18 cellular contexts compared by ENCODE assay signal in genomic region chr1:223838125-223838854, GRCh38. TPM values are rescaled to one million over a fixed set of nuclear protein-coding genes. Genes with fewer than 3 reads are reported as not detected.
A peak's percentile ranks its signal among the peaks of the same experiment; 100 is the strongest.
DNase-seq lines count a peak whose midpoint lies in the region; ATAC-seq and TF ChIP-seq lines count a peak whose summit lies in the region.
"Had no signal": no experiment of that assay in that cellular context is flagged by ENCODE, and none has a peak within 500 bp of the region (broad histone marks: within the 10 kb centered on the region; RNA-seq: fewer than 3 reads in every experiment).

No MANE protein-coding gene starts in this region.

- H3K4me3 ChIP-seq in right cardiac atrium (ENCODE audit: low read length) (no peak overlapping the region), right atrium auricular region (no peak overlapping the region), lower leg skin (ENCODE audit: low read depth, poor library complexity, severe bottlenecking) (no peak overlapping the region)
- H3K4me3 ChIP-seq: dorsolateral prefrontal cortex, ovary had no signal

- peaks cover 12% of the 10 kb centered on the region for H3K4me1 Mint-ChIP-seq in glutamatergic neuron (ENCODE audit: low read depth, unreplicated experiment)
- peaks cover 31% of the 10 kb centered on the region for H3K4me1 Mint-ChIP-seq in type B pancreatic cell (ENCODE audit: unreplicated experiment)

- H3K27me3 ChIP-seq in right cardiac atrium (ENCODE audit: control insufficient read depth, insufficient read depth) (no peaks in the 10 kb centered on the region), right atrium auricular region (no peaks in the 10 kb centered on the region)
- H3K27me3 ChIP-seq: dorsolateral prefrontal cortex, ovary had no signal

- H3K27me3 Mint-ChIP-seq in glutamatergic neuron (ENCODE audit: unreplicated experiment): no peaks in the 10 kb centered on the region
- H3K27me3 Mint-ChIP-seq in type B pancreatic cell: no peaks in the 10 kb centered on the region
- H3K27me3 Mint-ChIP-seq: activated naive CD4-positive, alpha-beta T cell treated with anti-CD3 and anti-CD28 coated beads, Interleukin-2, amount 10 ng/mL, durations not matched to agents 7 days and 5 days had no signal

- TF ChIP-seq CTCF in right atrium auricular region (IDR thresholded peaks at IDR 0.05) (no peak), glutamatergic neuron (IDR thresholded peaks at IDR 0.05; ENCODE audit: partially characterized antibody, unreplicated experiment) (no peak), type B pancreatic cell (conservative IDR thresholded peaks at IDR 0.05) (no peak), lower leg skin (IDR thresholded peaks at IDR 0.05) (no peak)

- H3K27ac ChIP-seq in right cardiac atrium (ENCODE audit: low read length) (peak overlapping the region; percentile 10), right atrium auricular region (peak overlapping the region in 1 of 2 donors; percentile 40)
- H3K27ac ChIP-seq: ovary had no signal

- H3K9me3 ChIP-seq in right cardiac atrium (ENCODE audit: control insufficient read depth, low read length): no peaks in the 10 kb centered on the region
- H3K9me3 ChIP-seq in right atrium auricular region: no peaks in the 10 kb centered on the region
- H3K9me3 ChIP-seq: ovary had no signal

- ATAC-seq in right cardiac atrium: no peak
- ATAC-seq in SK-N-SH treated with all-trans-retinoic acid at 6 μM for 48 hours: no peak
- ATAC-seq: Panc1 had no signal

- H3K9me3 Mint-ChIP-seq in glutamatergic neuron (ENCODE audit: unreplicated experiment) (no peaks in the 10 kb centered on the region), type B pancreatic cell (peaks cover 4% of the 10 kb centered on the region)
- H3K9me3 Mint-ChIP-seq: activated naive CD4-positive, alpha-beta T cell treated with anti-CD3 and anti-CD28 coated beads, Interleukin-2, amount 10 ng/mL, durations not matched to agents 7 days and 5 days had no signal

- H3K27ac Mint-ChIP-seq in glutamatergic neuron (ENCODE audit: unreplicated experiment) (no peak overlapping the region), type B pancreatic cell (peak overlapping the region; percentile 2)
- H3K27ac Mint-ChIP-seq: activated naive CD4-positive, alpha-beta T cell treated with anti-CD3 and anti-CD28 coated beads, Interleukin-2, amount 10 ng/mL, durations not matched to agents 7 days and 5 days had no signal

- H3K36me3 Mint-ChIP-seq in glutamatergic neuron (ENCODE audit: unreplicated experiment) (no peaks in the 10 kb centered on the region), type B pancreatic cell (peaks cover 5% of the 10 kb centered on the region)

- 57% methylated on average over 5 of the region's 5 CpGs for WGBS in right cardiac atrium
- WGBS in lower leg skin, 2 donors: 84 to 85% methylated on average over 5 of the region's 5 CpGs

- peak overlapping the region; percentile 3 for H3K4me3 Mint-ChIP-seq in glutamatergic neuron (ENCODE audit: unreplicated experiment)
- H3K4me3 Mint-ChIP-seq in type B pancreatic cell: peak overlapping the region; percentile 8
- H3K4me3 Mint-ChIP-seq: activated naive CD4-positive, alpha-beta T cell treated with anti-CD3 and anti-CD28 coated beads, Interleukin-2, amount 10 ng/mL, durations not matched to agents 7 days and 5 days had no signal

- intact Hi-C loops in right cardiac atrium (cut with DNase I): no loop called here
- intact Hi-C loops in lower leg skin (cut with DNase I; ENCODE audit: low total_unique reads): no loop called here

- no peak for TF ChIP-seq POLR2A in lower leg skin (IDR thresholded peaks at IDR 0.05)

- H3K36me3 ChIP-seq in right atrium auricular region: no peaks in the 10 kb centered on the region
- H3K36me3 ChIP-seq: ovary had no signal

- DNase-seq in right cardiac atrium: no peak
- DNase-seq in right atrium auricular region (ENCODE audit: low spot score): no peak
- DNase-seq in NCI-H69 (lab: John Stamatoyannopoulos, UW): peak; percentile 79
- no peak for DNase-seq in glutamatergic neuron
- no peak for DNase-seq in type B pancreatic cell (ENCODE audit: extremely low spot score, unreplicated experiment)
- DNase-seq in mucosa of gallbladder (ENCODE audit: low spot score): no peak
- DNase-seq in lower leg skin (ENCODE audit: low spot score in 2 of 2): no peak
- DNase-seq: activated CD4-positive, CD25-positive, alpha-beta regulatory T cell treated with anti-CD3 and anti-CD28 coated beads, Interleukin-2, amount 50 U/mL, for 72 hours; activated naive CD4-positive, alpha-beta T cell treated with anti-CD3 and anti-CD28 coated beads, Interleukin-2, amount 10 ng/mL, durations not matched to agents 7 days and 5 days; dorsolateral prefrontal cortex; GF-D8; NCI-H1694 treated with DMSO at 0.1 percent for 48 hours; NCI-H2227 treated with DMSO at 0.1 percent for 48 hours; ovary; stimulated activated CD4-positive, alpha-beta T cell treated with anti-CD3 and anti-CD28 coated beads, Interleukin-4, amount 100 ng/mL, for 24 hours; T-helper 9 cell had no signal

- H3K4me1 ChIP-seq in right cardiac atrium (ENCODE audit: control insufficient read depth, insufficient read depth, low read length) (peaks cover 15% of the 10 kb centered on the region), right atrium auricular region (peaks cover 0 to 82% of the 10 kb centered on the region in 2 donors)

TF ChIP-seq in SK-N-SH treated with all-trans-retinoic acid at 6 μM for 48 hours, 23 proteins besides CTCF, POLR2A, EP300 and RAD21 (continues in another document):
- TF ChIP-seq TOX (CRISPR knock-in tag; IDR thresholded peaks at IDR 0.05; ENCODE audit: borderline replicate concordance) (no peak), ARNTL (CRISPR knock-in tag; IDR thresholded peaks at IDR 0.05; ENCODE audit: borderline replicate concordance, low read depth) (no peak), ZNF70 (CRISPR knock-in tag; IDR thresholded peaks at IDR 0.05) (no peak), ZFP30 (CRISPR knock-in tag; IDR thresholded peaks at IDR 0.05) (no peak), PPARA (CRISPR knock-in tag; IDR thresholded peaks at IDR 0.05; ENCODE audit: borderline replicate concordance) (no peak), SNAI2 (CRISPR knock-in tag; IDR thresholded peaks at IDR 0.05) (no peak), OSR1 (CRISPR knock-in tag; IDR thresholded peaks at IDR 0.05) (no peak), ESRRG (CRISPR knock-in tag; IDR thresholded peaks at IDR 0.05) (no peak), TCF4 (CRISPR knock-in tag; IDR thresholded peaks at IDR 0.05; ENCODE audit: borderline replicate concordance) (no peak), ZNF565 (CRISPR knock-in tag; conservative IDR thresholded peaks at IDR 0.05; ENCODE audit: low read depth) (no peak), CSDC2 (CRISPR knock-in tag; IDR thresholded peaks at IDR 0.05) (no peak), ZFP3 (CRISPR knock-in tag; IDR thresholded peaks at IDR 0.05) (no peak), ZC3H10 (CRISPR knock-in tag; IDR thresholded peaks at IDR 0.05) (no peak), ZNF8 (CRISPR knock-in tag; IDR thresholded peaks at IDR 0.05) (no peak), ISL1 (CRISPR knock-in tag; IDR thresholded peaks at IDR 0.05) (no peak)
- TF ChIP-seq, protein P1, sequence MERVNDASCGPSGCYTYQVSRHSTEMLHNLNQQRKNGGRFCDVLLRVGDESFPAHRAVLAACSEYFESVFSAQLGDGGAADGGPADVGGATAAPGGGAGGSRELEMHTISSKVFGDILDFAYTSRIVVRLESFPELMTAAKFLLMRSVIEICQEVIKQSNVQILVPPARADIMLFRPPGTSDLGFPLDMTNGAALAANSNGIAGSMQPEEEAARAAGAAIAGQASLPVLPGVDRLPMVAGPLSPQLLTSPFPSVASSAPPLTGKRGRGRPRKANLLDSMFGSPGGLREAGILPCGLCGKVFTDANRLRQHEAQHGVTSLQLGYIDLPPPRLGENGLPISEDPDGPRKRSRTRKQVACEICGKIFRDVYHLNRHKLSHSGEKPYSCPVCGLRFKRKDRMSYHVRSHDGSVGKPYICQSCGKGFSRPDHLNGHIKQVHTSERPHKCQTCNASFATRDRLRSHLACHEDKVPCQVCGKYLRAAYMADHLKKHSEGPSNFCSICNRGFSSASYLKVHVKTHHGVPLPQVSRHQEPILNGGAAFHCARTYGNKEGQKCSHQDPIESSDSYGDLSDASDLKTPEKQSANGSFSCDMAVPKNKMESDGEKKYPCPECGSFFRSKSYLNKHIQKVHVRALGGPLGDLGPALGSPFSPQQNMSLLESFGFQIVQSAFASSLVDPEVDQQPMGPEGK (CRISPR knock-in tag; IDR thresholded peaks at IDR 0.05; ENCODE audit: borderline replicate concordance): no peak
- TF ChIP-seq, protein P2, sequence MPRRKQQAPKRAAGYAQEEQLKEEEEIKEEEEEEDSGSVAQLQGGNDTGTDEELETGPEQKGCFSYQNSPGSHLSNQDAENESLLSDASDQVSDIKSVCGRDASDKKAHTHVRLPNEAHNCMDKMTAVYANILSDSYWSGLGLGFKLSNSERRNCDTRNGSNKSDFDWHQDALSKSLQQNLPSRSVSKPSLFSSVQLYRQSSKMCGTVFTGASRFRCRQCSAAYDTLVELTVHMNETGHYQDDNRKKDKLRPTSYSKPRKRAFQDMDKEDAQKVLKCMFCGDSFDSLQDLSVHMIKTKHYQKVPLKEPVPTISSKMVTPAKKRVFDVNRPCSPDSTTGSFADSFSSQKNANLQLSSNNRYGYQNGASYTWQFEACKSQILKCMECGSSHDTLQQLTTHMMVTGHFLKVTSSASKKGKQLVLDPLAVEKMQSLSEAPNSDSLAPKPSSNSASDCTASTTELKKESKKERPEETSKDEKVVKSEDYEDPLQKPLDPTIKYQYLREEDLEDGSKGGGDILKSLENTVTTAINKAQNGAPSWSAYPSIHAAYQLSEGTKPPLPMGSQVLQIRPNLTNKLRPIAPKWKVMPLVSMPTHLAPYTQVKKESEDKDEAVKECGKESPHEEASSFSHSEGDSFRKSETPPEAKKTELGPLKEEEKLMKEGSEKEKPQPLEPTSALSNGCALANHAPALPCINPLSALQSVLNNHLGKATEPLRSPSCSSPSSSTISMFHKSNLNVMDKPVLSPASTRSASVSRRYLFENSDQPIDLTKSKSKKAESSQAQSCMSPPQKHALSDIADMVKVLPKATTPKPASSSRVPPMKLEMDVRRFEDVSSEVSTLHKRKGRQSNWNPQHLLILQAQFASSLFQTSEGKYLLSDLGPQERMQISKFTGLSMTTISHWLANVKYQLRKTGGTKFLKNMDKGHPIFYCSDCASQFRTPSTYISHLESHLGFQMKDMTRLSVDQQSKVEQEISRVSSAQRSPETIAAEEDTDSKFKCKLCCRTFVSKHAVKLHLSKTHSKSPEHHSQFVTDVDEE (CRISPR knock-in tag; IDR thresholded peaks at IDR 0.05): no peak

RNA-seq across cellular contexts. Expression of gene TP53BP2, which starts 7.5 kb away (rescaled TPM):
- total RNA-seq in right cardiac atrium: 10 to 100 TPM; 25.9 to 29.7 (median 29.6) TPM
- 9.8 TPM for polyA plus RNA-seq in right cardiac atrium
- 10 to 100 TPM; 26.8 to 29.3 TPM for total RNA-seq in right atrium auricular region
- 50.7 TPM for total RNA-seq in glutamatergic neuron (ENCODE audit: unreplicated experiment)
- 51.3 and 67.2 TPM in 2 replicates for total RNA-seq in type B pancreatic cell (ENCODE audit: low replicate concordance)
- total RNA-seq in mucosa of gallbladder: 48.7 TPM
- 10 to 100 TPM; 32.2 to 49.9 (median 36.6) TPM for total RNA-seq in lower leg skin
